17 cellular contexts compared by ENCODE assay signal in genomic region chr7:135102372-135102771, GRCh38. TPM values are rescaled to one million over a fixed set of nuclear protein-coding genes. Genes with fewer than 3 reads are reported as not detected.
DNase-seq lines count a peak whose midpoint lies in the region; ATAC-seq and TF ChIP-seq lines count a peak whose summit lies in the region.
"Had no signal": no experiment of that assay in that cellular context is flagged by ENCODE, and none has a peak within 500 bp of the region (broad histone marks: within the 10 kb centered on the region; RNA-seq: fewer than 3 reads in every experiment).

No MANE protein-coding gene starts in this region.

- ATAC-seq in GM18508 (IDR thresholded peaks at IDR 0.05; ENCODE audit: insufficient read depth, unreplicated experiment) = peak; percentile 85
- peak; percentile 98 for ATAC-seq in GM19395 (IDR thresholded peaks at IDR 0.05; ENCODE audit: unreplicated experiment)
- ATAC-seq in HG02759 (IDR thresholded peaks at IDR 0.05; ENCODE audit: unreplicated experiment) = peak; percentile 80
- ATAC-seq in HG03457 (IDR thresholded peaks at IDR 0.05; ENCODE audit: unreplicated experiment) = peak; percentile 98
- ATAC-seq in omental fat pad (ENCODE audit: low FRiP score) = no peak
- ATAC-seq: body of pancreas, left ventricle myocardium superior had no signal

- peaks cover 5% of the 10 kb centered on the region for H3K27me3 Mint-ChIP-seq in nephron progenitor cell (ENCODE audit: low read depth, poor library complexity)
- H3K27me3 Mint-ChIP-seq: stimulated activated naive CD8-positive, alpha-beta T cell treated with anti-CD3 and anti-CD28 coated beads, Interleukin-15, Interleukin-2, amounts not matched to agents 100 ng/mL and 50 ng/mL, for 24 hours had no signal

- no peak overlapping the region for H3K4me3 Mint-ChIP-seq in nephron progenitor cell
- H3K4me3 Mint-ChIP-seq: activated T-cell treated with anti-CD3 and anti-CD28 coated beads, Interleukin-2, amount 50 U/mL, for 4 hours; stimulated activated naive CD8-positive, alpha-beta T cell treated with anti-CD3 and anti-CD28 coated beads, Interleukin-15, Interleukin-2, amounts not matched to agents 100 ng/mL and 50 ng/mL, for 24 hours had no signal

- peaks cover 6% of the 10 kb centered on the region for H3K36me3 Mint-ChIP-seq in nephron progenitor cell (ENCODE audit: low read depth)

- no peaks in the 10 kb centered on the region for H3K4me1 Mint-ChIP-seq in nephron progenitor cell

- H3K9me3 Mint-ChIP-seq in nephron progenitor cell = peaks cover 19% of the 10 kb centered on the region

- no peak for DNase-seq in iPS-NIHi11 (ENCODE audit: low spot score)
- DNase-seq in nephron progenitor cell = no peak
- no peak for DNase-seq in omental fat pad (ENCODE audit: low spot score)
- DNase-seq in dedifferentiated amniotic fluid mesenchymal stem cell (ENCODE audit: extremely low spot score) = no peak
- DNase-seq: activated T-cell treated with anti-CD3 and anti-CD28 coated beads, Interleukin-2, amount 50 U/mL, for 4 hours; body of pancreas; GM23248; head of caudate nucleus; left ventricle myocardium superior; NCI-H526 treated with DMSO at 0.1 percent for 48 hours; nucleus accumbens; SIG-M5 had no signal

- H3K27ac Mint-ChIP-seq in nephron progenitor cell = no peak overlapping the region
- H3K27ac Mint-ChIP-seq: stimulated activated naive CD8-positive, alpha-beta T cell treated with anti-CD3 and anti-CD28 coated beads, Interleukin-15, Interleukin-2, amounts not matched to agents 100 ng/mL and 50 ng/mL, for 24 hours had no signal

- TF ChIP-seq CTCF in nephron progenitor cell (IDR thresholded peaks at IDR 0.05) (no peak), omental fat pad (IDR thresholded peaks at IDR 0.05) (no peak)

RNA-seq across cellular contexts. Expression of gene TMEM140, which starts 45.5 kb away (rescaled TPM):
- total RNA-seq in omental fat pad = 100 to 1,000 TPM in 1 of 4 donors, 10 to 100 TPM in 3; 25.9 to 106 (median 62.1) TPM
